In the genomic region with DNA sequence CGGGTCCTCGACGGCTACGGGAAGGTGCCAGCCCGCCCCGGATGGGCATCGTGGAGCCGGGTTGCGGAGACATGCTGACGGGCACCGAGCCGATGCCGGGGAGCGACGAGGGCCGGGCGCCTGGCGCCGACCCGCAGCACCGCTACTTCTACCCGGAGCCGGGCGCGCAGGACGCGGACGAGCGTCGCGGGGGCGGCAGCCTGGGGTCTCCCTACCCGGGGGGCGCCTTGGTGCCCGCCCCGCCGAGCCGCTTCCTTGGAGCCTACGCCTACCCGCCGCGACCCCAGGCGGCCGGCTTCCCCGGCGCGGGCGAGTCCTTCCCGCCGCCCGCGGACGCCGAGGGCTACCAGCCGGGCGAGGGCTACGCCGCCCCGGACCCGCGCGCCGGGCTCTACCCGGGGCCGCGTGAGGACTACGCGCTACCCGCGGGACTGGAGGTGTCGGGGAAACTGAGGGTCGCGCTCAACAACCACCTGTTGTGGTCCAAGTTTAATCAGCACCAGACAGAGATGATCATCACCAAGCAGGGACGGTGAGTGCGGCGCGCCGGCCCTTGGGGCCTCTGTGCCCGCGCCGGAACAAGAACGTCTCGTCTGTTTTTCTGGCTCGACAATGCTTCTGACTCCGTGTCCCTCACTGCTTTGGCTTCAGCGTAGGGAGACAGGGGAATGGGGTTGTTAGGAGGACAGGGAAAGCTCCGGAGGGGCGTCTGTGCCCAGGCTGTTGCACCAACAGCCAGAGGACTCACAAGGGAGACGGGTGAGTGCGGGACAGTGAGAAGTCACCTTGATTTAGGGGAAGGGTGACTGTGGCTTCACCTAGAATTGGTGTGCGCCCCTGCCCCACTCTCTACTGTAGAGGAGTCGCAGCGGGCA, we compare ENCODE assay signal across 1 cellular context.
TF ChIP-seq lines count a peak whose summit lies in the region.

No MANE protein-coding gene starts in this region.

TF ChIP-seq in A549, 52 proteins besides CTCF, POLR2A, EP300 and RAD21 (continued from another document):
- TF ChIP-seq MAX (IDR thresholded peaks at IDR 0.05), result 0 out of 2 replicates have a peak, but pooled peaks have one; percentile 12
- TF ChIP-seq GATA3 (IDR thresholded peaks at IDR 0.05; ENCODE audit: borderline replicate concordance), result no peak
- TF ChIP-seq, protein P1, sequence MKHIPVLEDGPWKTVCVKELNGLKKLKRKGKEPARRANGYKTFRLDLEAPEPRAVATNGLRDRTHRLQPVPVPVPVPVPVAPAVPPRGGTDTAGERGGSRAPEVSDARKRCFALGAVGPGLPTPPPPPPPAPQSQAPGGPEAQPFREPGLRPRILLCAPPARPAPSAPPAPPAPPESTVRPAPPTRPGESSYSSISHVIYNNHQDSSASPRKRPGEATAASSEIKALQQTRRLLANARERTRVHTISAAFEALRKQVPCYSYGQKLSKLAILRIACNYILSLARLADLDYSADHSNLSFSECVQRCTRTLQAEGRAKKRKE (CRISPR knock-in tag; IDR thresholded peaks at IDR 0.05; ENCODE audit: low read depth), result no peak
